ENCODE assay signal across 7 cellular contexts in the genomic region with DNA sequence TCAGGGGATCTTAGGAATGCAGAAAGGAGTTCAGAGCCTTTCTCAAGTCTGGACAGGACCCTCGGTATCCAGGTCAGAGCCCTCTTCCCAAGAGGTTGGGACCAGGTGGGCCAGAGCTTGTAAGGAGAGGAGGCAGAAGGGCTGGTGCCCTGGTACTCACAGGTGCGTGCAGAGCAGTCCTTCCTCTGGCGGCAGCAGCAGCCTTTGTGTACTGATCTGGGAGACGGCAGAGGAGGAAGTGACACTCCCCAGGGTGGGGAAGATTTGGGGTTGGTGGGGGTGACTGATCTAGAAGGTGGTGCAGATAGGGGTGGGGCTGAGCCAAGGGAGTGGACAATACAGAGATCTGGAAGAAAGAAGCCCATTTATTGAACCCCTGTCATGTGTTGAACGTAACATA. TPM values are rescaled to one million over a fixed set of nuclear protein-coding genes. Genes with fewer than 3 reads are reported as not detected.
DNase-seq lines count a peak whose midpoint lies in the region; ATAC-seq and TF ChIP-seq lines count a peak whose summit lies in the region.

Gene ITGB7 (minus strand): TSS at position 210 of the 400 bp plus-strand sequence. CDS start 6,808 bp downstream, outside the sequence.

- peaks cover 82% of the 10 kb centered on the region for H3K4me1 ChIP-seq in mononuclear cell (ENCODE audit: insufficient read depth, low read length)

- POLR2A ChIA-PET in activated CD4-positive, alpha-beta memory T cell treated with anti-CD3 and anti-CD28 coated beads, Interleukin-2, amount 10 ng/mL, durations not matched to agents 7 days and 5 days (lab: Charles Lee) = interaction anchor here (0.9 to 14.6 kb wide), 17 partner anchors 9 to 275 kb away, joined by 3 to 263 read pairs (median 6); partner anchors contain the start of genes AAAS, CSAD, ESPL1 and PFDN5

- peak within 1 kb of the TSS; percentile 89 for H3K27ac Mint-ChIP-seq in activated CD4-positive, alpha-beta memory T cell treated with anti-CD3 and anti-CD28 coated beads, Interleukin-2, amount 10 ng/mL, durations not matched to agents 7 days and 5 days

- H3K27ac ChIP-seq in HL-60 (replicated peaks) = peak within 1 kb of the TSS; percentile 72

- DNase-seq in HL-60 (ENCODE audit: low read depth in 1 of 2, low spot score in 1 of 2) (peak; percentile 75 to 79), cerebellar nuclear complex (lab: John Stamatoyannopoulos, UW) (no peak), medulla oblongata (ENCODE audit: extremely low spot score) (no peak), NCI-H526 treated with DMSO at 0.1 percent for 48 hours (lab: John Stamatoyannopoulos, UW) (no peak)
- DNase-seq in activated CD4-positive, alpha-beta memory T cell treated with anti-CD3 and anti-CD28 coated beads, Interleukin-2, amount 10 ng/mL, durations not matched to agents 7 days and 5 days = peak; percentile 84

- ATAC-seq in GM19452 (IDR thresholded peaks at IDR 0.05; ENCODE audit: unreplicated experiment) = peak; percentile 37

- H3K27me3 ChIP-seq in HL-60 (ENCODE audit: insufficient read depth, poor library complexity, severe bottlenecking) (no peaks in the 10 kb centered on the region), mononuclear cell (ENCODE audit: insufficient read depth, low read length) (no peaks in the 10 kb centered on the region)

- no peak for TF ChIP-seq CTCF in HL-60 (IDR thresholded peaks at IDR 0.05; ENCODE audit: insufficient read depth, low read length)

- H3K9me3 Mint-ChIP-seq in activated CD4-positive, alpha-beta memory T cell treated with anti-CD3 and anti-CD28 coated beads, Interleukin-2, amount 10 ng/mL, durations not matched to agents 7 days and 5 days = no peaks in the 10 kb centered on the region

- CTCF ChIA-PET in activated CD4-positive, alpha-beta memory T cell treated with anti-CD3 and anti-CD28 coated beads, Interleukin-2, amount 10 ng/mL, durations not matched to agents 7 days and 5 days (lab: Charles Lee) = interaction anchor here (0.8 to 15.2 kb wide), 9 partner anchors 9 to 114 kb away, joined by 3 to 211 read pairs (median 3); partner anchors contain the start of genes AAAS and PFDN5

- no peaks in the 10 kb centered on the region for H3K27me3 Mint-ChIP-seq in activated CD4-positive, alpha-beta memory T cell treated with anti-CD3 and anti-CD28 coated beads, Interleukin-2, amount 10 ng/mL, durations not matched to agents 7 days and 5 days

- peak within 1 kb of the TSS; percentile 78 for H3K4me3 Mint-ChIP-seq in activated CD4-positive, alpha-beta memory T cell treated with anti-CD3 and anti-CD28 coated beads, Interleukin-2, amount 10 ng/mL, durations not matched to agents 7 days and 5 days

- peaks cover 78% of the 10 kb centered on the region for H3K4me1 Mint-ChIP-seq in activated CD4-positive, alpha-beta memory T cell treated with anti-CD3 and anti-CD28 coated beads, Interleukin-2, amount 10 ng/mL, durations not matched to agents 7 days and 5 days

- H3K36me3 Mint-ChIP-seq in activated CD4-positive, alpha-beta memory T cell treated with anti-CD3 and anti-CD28 coated beads, Interleukin-2, amount 10 ng/mL, durations not matched to agents 7 days and 5 days (ENCODE audit: low read depth) = peaks cover 64% of the 10 kb centered on the region

- no peaks in the 10 kb centered on the region for H3K9me3 ChIP-seq in mononuclear cell (ENCODE audit: low read depth, low read length)

- H3K4me3 ChIP-seq in HL-60 (replicated peaks; ENCODE audit: insufficient read depth, low read length) (peak within 1 kb of the TSS; percentile 28), mononuclear cell (ENCODE audit: low read length) (peak within 1 kb of the TSS; percentile 54)

RNA-seq across cellular contexts. Expression of gene ITGB7, which starts in this region (rescaled TPM):
- 100 to 1,000 TPM; 780 to 786 TPM for total RNA-seq in activated CD4-positive, alpha-beta memory T cell treated with anti-CD3 and anti-CD28 coated beads, Interleukin-2, amount 10 ng/mL, durations not matched to agents 7 days and 5 days
- 49.8 TPM for total RNA-seq in mononuclear cell

Comparison
In these comparisons a context has a peak if more than half of its experiments do, and no peak if none do; other contexts are left out.
1. RNA of gene ITGB7 (total RNA-seq): 780 to 786 TPM in activated CD4-positive, alpha-beta memory T cell treated with anti-CD3 and anti-CD28 coated beads, Interleukin-2, amount 10 ng/mL, durations not matched to agents 7 days and 5 days; 49.8 TPM in mononuclear cell (single experiment); every median in the first group is over 10 times any median in the second.
2. DNase-seq: peak in HL-60 (2 of 2) and activated CD4-positive, alpha-beta memory T cell treated with anti-CD3 and anti-CD28 coated beads, Interleukin-2, amount 10 ng/mL, durations not matched to agents 7 days and 5 days (single experiment); none in cerebellar nuclear complex (0 of 2), medulla oblongata (single experiment) and NCI-H526 treated with DMSO at 0.1 percent for 48 hours (single experiment).